Comparison of ENCODE assay signal across 9 cellular contexts in genomic region chr2:218292700-218293014, GRCh38. TPM values are rescaled to one million over a fixed set of nuclear protein-coding genes. Genes with fewer than 3 reads are reported as not detected.
DNase-seq lines count a peak whose midpoint lies in the region; ATAC-seq and TF ChIP-seq lines count a peak whose summit lies in the region.
"Had no signal": no experiment of that assay in that cellular context is flagged by ENCODE, and none has a peak within 500 bp of the region (broad histone marks: within the 10 kb centered on the region; RNA-seq: fewer than 3 reads in every experiment).

No MANE protein-coding gene starts in this region.

- peak overlapping the region in 2 of 5 experiments; percentile 78 to 85 for H3K27ac Mint-ChIP-seq in brain

- peaks cover 8% of the 10 kb centered on the region for H3K27me3 Mint-ChIP-seq in brain

- no peak for TF ChIP-seq EP300 in upper lobe of left lung (IDR thresholded peaks at IDR 0.05)

- no peak for DNase-seq in cardiac muscle cell (ENCODE audit: low read depth in 1 of 2, low spot score in 1 of 2)
- DNase-seq in Right ventricle myocardium inferior (ENCODE audit: missing footprints), result no peak
- no peak for DNase-seq in upper lobe of left lung
- DNase-seq in AG20443 (ENCODE audit: low spot score), result no peak
- no peak for DNase-seq in cerebellar cortex (ENCODE audit: low spot score)

- no peak for TF ChIP-seq CTCF in cardiac muscle cell (IDR thresholded peaks at IDR 0.05; ENCODE audit: low read depth, low read length)
- TF ChIP-seq CTCF in brain (conservative IDR thresholded peaks at IDR 0.05), result peak; percentile 30 to 58
- no peak for TF ChIP-seq CTCF in upper lobe of left lung (IDR thresholded peaks at IDR 0.05)

- ATAC-seq in Right ventricle myocardium inferior (no peak), upper lobe of left lung (ENCODE audit: low FRiP score in 2 of 2) (no peak), HG02970 (IDR thresholded peaks at IDR 0.05; ENCODE audit: low FRiP score, unreplicated experiment) (no peak)

- no peak for TF ChIP-seq POLR2A in upper lobe of left lung (IDR thresholded peaks at IDR 0.05)

- peak overlapping the region; percentile 56 to 81 (median 72) for H3K4me3 Mint-ChIP-seq in brain

- H3K9me3 Mint-ChIP-seq in brain, result no peaks in the 10 kb centered on the region

- H3K27ac ChIP-seq in cardiac muscle cell, result no peak overlapping the region
- no peak overlapping the region for H3K27ac ChIP-seq in mesodermal cell (ENCODE audit: low read depth, low read length, severe bottlenecking)
- peak overlapping the region; percentile 97 to 100 (median 99) for H3K27ac ChIP-seq in upper lobe of left lung

- H3K4me1 ChIP-seq in cardiac muscle cell (ENCODE audit: low read depth) (peaks cover 23% of the 10 kb centered on the region), mesodermal cell (ENCODE audit: control insufficient read depth, insufficient read depth, low read length, poor library complexity, severe bottlenecking) (peaks cover 37% of the 10 kb centered on the region), upper lobe of left lung (peaks cover 63 to 85% (median 72%) of the 10 kb centered on the region in 4 donors)

- no CpG with 5 or more reads among the region's 5 CpGs for WGBS in mesodermal cell (ENCODE audit: insufficient coverage in 2 of 2), 2 experiments
- 42 to 44% methylated on average over 5 of the region's 5 CpGs for WGBS in upper lobe of left lung, 2 donors

- peaks cover 40% of the 10 kb centered on the region for H3K4me1 Mint-ChIP-seq in brain

- H3K36me3 Mint-ChIP-seq in brain, result no peaks in the 10 kb centered on the region

- H3K9me3 ChIP-seq in cardiac muscle cell (ENCODE audit: low read depth) (no peaks in the 10 kb centered on the region), mesodermal cell (ENCODE audit: control insufficient read depth, low read length) (no peaks in the 10 kb centered on the region), upper lobe of left lung (no peaks in the 10 kb centered on the region)

- H3K36me3 ChIP-seq in cardiac muscle cell, result no peaks in the 10 kb centered on the region
- H3K36me3 ChIP-seq in mesodermal cell (ENCODE audit: control insufficient read depth, insufficient read depth, low read length), result no peaks in the 10 kb centered on the region
- no peaks in the 10 kb centered on the region for H3K36me3 ChIP-seq in upper lobe of left lung

- intact Hi-C loops in Right ventricle myocardium inferior (cut with DNase I), result loop anchor here (1.0 to 5.0 kb wide), 3 partner anchors 22 to 175 kb away; partner anchors contain the start of genes AAMP and PNKD

- H3K27me3 ChIP-seq in cardiac muscle cell (no peaks in the 10 kb centered on the region), upper lobe of left lung (no peaks in the 10 kb centered on the region)

- H3K4me3 ChIP-seq in cardiac muscle cell (peak overlapping the region; percentile 35), mesodermal cell (ENCODE audit: extremely low read depth, insufficient read depth, low read length, poor library complexity, severe bottlenecking) (peak overlapping the region; percentile 51), upper lobe of left lung (peak overlapping the region in 3 of 4 donors; percentile 85 to 97 (median 91))

RNA-seq across cellular contexts. Expression of gene TMBIM1, which starts 0.4 kb away (rescaled TPM):
- total RNA-seq in cardiac muscle cell, result 15.5 and 25.9 TPM in 2 replicates
- polyA plus RNA-seq in cardiac muscle cell, result 18.8 and 41.2 TPM in 2 replicates
- 138 TPM for total RNA-seq in Right ventricle myocardium inferior
- polyA plus RNA-seq in brain (ENCODE audit: insufficient read depth, low read depth, low replicate concordance), result 58.7 TPM
- polyA plus RNA-seq in mesodermal cell (2013, experiment 1 of 2), result 74.4 TPM
- polyA plus RNA-seq in mesodermal cell (2013, experiment 2 of 2), result 72.5 TPM
- 100 to 1,000 TPM; 112 to 359 (median 236) TPM for total RNA-seq in upper lobe of left lung
- polyA plus RNA-seq: neural cell had no signal

RNA-seq across cellular contexts. Expression of gene PNKD, which starts 22.3 kb away (rescaled TPM):
- total RNA-seq in cardiac muscle cell (103 and 173 TPM in 2 replicates), Right ventricle myocardium inferior (67.0 TPM), upper lobe of left lung (100 to 1,000 TPM in 2 of 6 donors, 10 to 100 TPM in 4; 69.8 to 153 (median 87.2) TPM)
- polyA plus RNA-seq in cardiac muscle cell (206 and 287 TPM in 2 replicates), brain (ENCODE audit: insufficient read depth, low read depth, low replicate concordance) (119 TPM)
- polyA plus RNA-seq in mesodermal cell (2013, experiment 1 of 2), result 51.7 TPM
- 50.0 TPM for polyA plus RNA-seq in mesodermal cell (2013, experiment 2 of 2)

RNA-seq across cellular contexts. Expression of gene AAMP, which starts 22.7 kb away (rescaled TPM):
- 269 and 315 TPM in 2 replicates for total RNA-seq in cardiac muscle cell
- polyA plus RNA-seq in cardiac muscle cell, result 273 and 276 TPM in 2 replicates
- total RNA-seq in Right ventricle myocardium inferior, result 50.6 TPM
- polyA plus RNA-seq in brain (ENCODE audit: insufficient read depth, low read depth, low replicate concordance), result 115 TPM
- polyA plus RNA-seq in mesodermal cell (2013, experiment 1 of 2), result 69.8 TPM
- 59.2 TPM for polyA plus RNA-seq in mesodermal cell (2013, experiment 2 of 2)
- 100 to 1,000 TPM in 4 of 6 donors, 10 to 100 TPM in 2; 67.1 to 168 (median 118) TPM for total RNA-seq in upper lobe of left lung

RNA-seq across cellular contexts. Expression of gene GPBAR1, which starts 31.8 kb away (rescaled TPM):
- total RNA-seq in cardiac muscle cell (2.4 and 4.4 TPM in 2 replicates), Right ventricle myocardium inferior (2.0 TPM), upper lobe of left lung (1 to 10 TPM in 5 of 6 donors, under 1 TPM in 1; 0.33 to 6.4 (median 4.1) TPM)
- polyA plus RNA-seq in cardiac muscle cell (2.9 and 7.9 TPM in 2 replicates), brain (ENCODE audit: insufficient read depth, low read depth, low replicate concordance) (0.39 TPM)
- polyA plus RNA-seq in mesodermal cell (2013, experiment 1 of 2), result 4.7 TPM
- polyA plus RNA-seq in mesodermal cell (2013, experiment 2 of 2), result 6.3 TPM
- polyA plus RNA-seq: neural cell had no signal

Comparison
In these comparisons a context has a peak if more than half of its experiments do, and no peak if none do; other contexts are left out.
1. H3K27ac ChIP-seq: peak in upper lobe of left lung (4 of 4); none in cardiac muscle cell (single experiment) and mesodermal cell (single experiment).
2. H3K4me3 ChIP-seq: peak in every context shown above with its lines; median percentile 91 in upper lobe of left lung; 51 in mesodermal cell; 35 in cardiac muscle cell.
3. CTCF ChIP-seq: peak in brain (2 of 2); none in cardiac muscle cell (single experiment) and upper lobe of left lung (0 of 6).